Comparison of ENCODE assay signal across 12 cellular contexts in the genomic region with DNA sequence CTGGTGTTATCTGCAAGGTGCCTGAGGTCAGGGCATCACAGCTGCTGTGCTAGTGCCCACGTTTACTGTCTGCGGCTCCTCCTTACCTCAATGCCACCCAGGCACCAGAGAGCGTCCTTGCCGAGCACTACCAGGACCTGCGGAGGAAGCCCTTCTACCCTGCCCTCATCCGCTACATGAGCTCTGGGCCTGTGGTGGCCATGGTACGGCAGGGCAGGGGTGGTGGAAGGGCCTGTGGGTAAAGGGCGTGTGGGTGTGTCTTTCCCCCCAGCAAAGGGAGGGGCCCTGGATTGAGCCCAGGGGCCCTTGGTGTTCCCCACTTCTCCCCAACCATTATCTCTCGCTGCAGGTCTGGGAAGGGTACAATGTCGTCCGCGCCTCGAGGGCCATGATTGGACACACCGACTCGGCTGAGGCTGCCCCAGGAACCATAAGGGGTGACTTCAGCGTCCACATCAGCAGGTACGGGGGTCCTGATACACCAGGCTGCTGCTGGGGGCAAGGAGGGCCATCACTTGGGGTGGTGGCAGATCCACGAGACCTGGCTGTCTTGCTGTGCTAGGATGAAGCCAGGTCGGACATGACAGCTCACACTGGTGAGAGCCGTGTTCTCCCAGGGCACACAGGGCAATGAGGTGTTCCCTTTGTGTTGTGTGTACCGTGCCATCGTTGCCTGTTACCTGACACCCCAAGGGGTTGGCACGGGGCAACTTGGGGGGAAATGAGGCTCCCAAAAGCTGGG. TPM values are rescaled to one million over a fixed set of nuclear protein-coding genes. Genes with fewer than 3 reads are reported as not detected.
DNase-seq lines count a peak whose midpoint lies in the region; ATAC-seq and TF ChIP-seq lines count a peak whose summit lies in the region.
"Had no signal": no experiment of that assay in that cellular context is flagged by ENCODE, and none has a peak within 500 bp of the region (broad histone marks: within the 10 kb centered on the region; RNA-seq: fewer than 3 reads in every experiment).

No MANE protein-coding gene starts in this region.

- no TSS peak for BruUV-seq in MCF 10A (replicated peaks; lab: Mats Ljungman, UMichigan)
- no TSS peak for BruUV-seq in mammary epithelial cell (replicated peaks; lab: Mats Ljungman, UMichigan)

- H3K36me3 ChIP-seq in mammary epithelial cell (ENCODE audit: insufficient read depth, low read length) (no peaks in the 10 kb centered on the region), SK-N-MC (ENCODE audit: insufficient read depth, low read length) (peaks cover 25% of the 10 kb centered on the region), endodermal cell (ENCODE audit: control insufficient read depth, insufficient read depth, low read length) (no peaks in the 10 kb centered on the region)

- H3K4me3 Mint-ChIP-seq in MCF 10A (ENCODE audit: unreplicated experiment) (peak overlapping the region; percentile 80), endodermal cell (no peak overlapping the region)
- H3K4me3 Mint-ChIP-seq in stimulated activated memory B cell treated with anti-CD40 and anti-IgM and Interleukin-4, amounts not matched to agents 10 μg/mL and 1 μg/mL and 100 μg/mL, for 72 hours = peak overlapping the region; percentile 91

- H3K36me3 Mint-ChIP-seq in MCF 10A (ENCODE audit: insufficient read depth, unreplicated experiment) (peaks cover 15% of the 10 kb centered on the region), endodermal cell (ENCODE audit: low read depth) (peaks cover 3% of the 10 kb centered on the region)
- no peaks in the 10 kb centered on the region for H3K36me3 Mint-ChIP-seq in stimulated activated memory B cell treated with anti-CD40 and anti-IgM and Interleukin-4, amounts not matched to agents 10 μg/mL and 1 μg/mL and 100 μg/mL, for 72 hours

- in situ Hi-C loops in mammary epithelial cell (cut with MboI; ENCODE audit: low sequenced_read_pairs in 2 of 2) = no loop called here

- no peak for TF ChIP-seq CTCF in MCF 10A (IDR thresholded peaks at IDR 0.05; ENCODE audit: unreplicated experiment)
- TF ChIP-seq CTCF in mammary epithelial cell (conservative IDR thresholded peaks at IDR 0.05 in 1 of 2, IDR thresholded peaks at IDR 0.05 in 1 of 2; ENCODE audit: extremely low read depth in 1 of 2, insufficient read depth in 1 of 2, low read depth in 1 of 2, low read length in 2 of 2) = no peak
- TF ChIP-seq CTCF in endodermal cell (conservative IDR thresholded peaks at IDR 0.05) = no peak

- H3K9me3 Mint-ChIP-seq in MCF 10A (ENCODE audit: unreplicated experiment) = no peaks in the 10 kb centered on the region
- H3K9me3 Mint-ChIP-seq in endodermal cell = no peaks in the 10 kb centered on the region
- H3K9me3 Mint-ChIP-seq in stimulated activated memory B cell treated with anti-CD40 and anti-IgM and Interleukin-4, amounts not matched to agents 10 μg/mL and 1 μg/mL and 100 μg/mL, for 72 hours = no peaks in the 10 kb centered on the region

- H2AFZ ChIP-seq in mammary epithelial cell (ENCODE audit: low read depth, low read length) = no peak overlapping the region

- H3K27me3 Mint-ChIP-seq in MCF 10A (ENCODE audit: insufficient read depth, unreplicated experiment) = no peaks in the 10 kb centered on the region
- H3K27me3 Mint-ChIP-seq in endodermal cell (ENCODE audit: insufficient read depth) = no peaks in the 10 kb centered on the region
- no peaks in the 10 kb centered on the region for H3K27me3 Mint-ChIP-seq in stimulated activated memory B cell treated with anti-CD40 and anti-IgM and Interleukin-4, amounts not matched to agents 10 μg/mL and 1 μg/mL and 100 μg/mL, for 72 hours

- dilution Hi-C loops in mammary epithelial cell (cut with HindIII; ENCODE audit: low sequenced_read_pairs) = no loop called here

- no peak overlapping the region for H3K4me2 ChIP-seq in mammary epithelial cell (ENCODE audit: insufficient read depth, low read depth, low read length)

- H4K20me1 ChIP-seq in mammary epithelial cell (ENCODE audit: insufficient read depth, low read length) = no peaks in the 10 kb centered on the region

- H3K27me3 ChIP-seq in mammary epithelial cell (ENCODE audit: insufficient read depth, low read length) = no peaks in the 10 kb centered on the region
- no peaks in the 10 kb centered on the region for H3K27me3 ChIP-seq in endodermal cell (ENCODE audit: control insufficient read depth, insufficient read depth, low read length, poor library complexity, severe bottlenecking)

- WGBS in mammary epithelial cell (ENCODE audit: low coverage, missing lambda C conversion rate) = 86% methylated on average over 17 of the region's 23 CpGs
- WGBS in endodermal cell (ENCODE audit: insufficient coverage in 1 of 2, insufficient read length in 1 of 2), 2 experiments = 90% methylated on average over 18 to 23 of the region's 23 CpGs

- H3K27ac ChIP-seq in mammary epithelial cell (ENCODE audit: insufficient read depth, low read depth, low read length) (no peak overlapping the region), SK-N-MC (peak overlapping the region; percentile 74), endodermal cell (ENCODE audit: low read depth, low read length) (no peak overlapping the region)

- H3K9ac ChIP-seq in mammary epithelial cell (ENCODE audit: insufficient read depth, low read length) (no peak overlapping the region), SK-N-MC (ENCODE audit: insufficient read length) (no peak overlapping the region), endodermal cell (ENCODE audit: extremely low read depth, low read length, poor library complexity, severe bottlenecking) (no peak overlapping the region)

- no peak for ATAC-seq in stimulated activated memory B cell treated with anti-CD40 and anti-IgM and Interleukin-4, amounts not matched to agents 10 μg/mL and 1 μg/mL and 100 μg/mL, for 72 hours
- ATAC-seq: stimulated activated naive CD8-positive, alpha-beta T cell treated with anti-CD3 and anti-CD28 coated beads, Interleukin-15, Interleukin-2, amounts not matched to agents 100 U/mL and 50 U/mL, for 24 hours had no signal

- H3K4me3 ChIP-seq in mammary epithelial cell (replicated peaks in 1 of 3; ENCODE audit: insufficient read depth in 1 of 3, low read depth in 2 of 3, low read length in 3 of 3) = no peak overlapping the region
- no peak overlapping the region for H3K4me3 ChIP-seq in SK-N-MC
- no peak overlapping the region for H3K4me3 ChIP-seq in endodermal cell (ENCODE audit: low read length)

- intact Hi-C loops in MCF 10A (cut with micrococcal nuclease) (no loop called here), mammary epithelial cell (cut with micrococcal nuclease) (loop anchor here (2.0 to 5.0 kb wide), 2 partner anchors 17 to 283 kb away; a partner anchor contains a TSS)

- no peak for DNase-seq in MCF 10A (ENCODE audit: unreplicated experiment)
- no peak for DNase-seq in mammary epithelial cell
- DNase-seq in SK-N-MC (ENCODE audit: low read depth, low spot score) = no peak
- DNase-seq in endodermal cell = peak; percentile 44
- DNase-seq in OCI-M1 (lab: John Stamatoyannopoulos, UW) = no peak
- DNase-seq in NCI-H2171 (lab: John Stamatoyannopoulos, UW) = no peak
- no peak for DNase-seq in C1 segment of cervical spinal cord (lab: John Stamatoyannopoulos, UW)
- DNase-seq: activated CD8-positive, alpha-beta memory T cell treated with anti-CD3 and anti-CD28 coated beads, Interleukin-2, amount 50 U/mL, for 4 hours; amygdala; stimulated activated CD4-positive, alpha-beta T cell treated with anti-CD3 and anti-CD28 coated beads, Interleukin-4, amount 100 ng/mL, for 24 hours; stimulated activated naive CD8-positive, alpha-beta T cell treated with anti-CD3 and anti-CD28 coated beads, Interleukin-15, Interleukin-2, amounts not matched to agents 100 U/mL and 50 U/mL, for 24 hours had no signal

- H3K4me1 Mint-ChIP-seq in MCF 10A (ENCODE audit: insufficient read depth, unreplicated experiment) = peaks cover 7% of the 10 kb centered on the region
- H3K4me1 Mint-ChIP-seq in endodermal cell = peaks cover 12% of the 10 kb centered on the region
- H3K4me1 Mint-ChIP-seq in stimulated activated memory B cell treated with anti-CD40 and anti-IgM and Interleukin-4, amounts not matched to agents 10 μg/mL and 1 μg/mL and 100 μg/mL, for 72 hours = peaks cover 43% of the 10 kb centered on the region

- POLR2A ChIA-PET in MCF 10A (lab: Yijun Ruan, JAX) = interaction anchor here (1.6 to 3.4 kb wide), 2 partner anchors 25 to 127 kb away, joined by 9 to 20 read pairs; a partner anchor contains a TSS

- peaks cover 6% of the 10 kb centered on the region for H3K4me1 ChIP-seq in mammary epithelial cell (ENCODE audit: insufficient read depth, low read length)
- peaks cover 3% of the 10 kb centered on the region for H3K4me1 ChIP-seq in endodermal cell (ENCODE audit: control insufficient read depth, insufficient read depth, low read length)

- peaks cover 8% of the 10 kb centered on the region for H3K79me2 ChIP-seq in mammary epithelial cell (ENCODE audit: insufficient read depth, low read length)

- H3K9me3 ChIP-seq in mammary epithelial cell (replicated peaks; ENCODE audit: insufficient read depth, low read length) (no peaks in the 10 kb centered on the region), SK-N-MC (ENCODE audit: low read depth, low read length) (no peaks in the 10 kb centered on the region), endodermal cell (ENCODE audit: control insufficient read depth, low read length) (no peaks in the 10 kb centered on the region)

- CTCF ChIA-PET in MCF 10A (lab: Yijun Ruan, JAX) = interaction anchor here (0.6 to 0.8 kb wide), 2 partner anchors 27 to 178 kb away, joined by 3 read pairs; no protein-coding TSS in a partner anchor
- CTCF ChIA-PET in mammary epithelial cell (lab: Charles Lee; ENCODE audit: low non-redundant PET) = no interaction called here

- H3K27ac Mint-ChIP-seq in MCF 10A (ENCODE audit: low read depth, unreplicated experiment) (no peak overlapping the region), endodermal cell (peak overlapping the region; percentile 26)
- peak overlapping the region; percentile 96 for H3K27ac Mint-ChIP-seq in stimulated activated memory B cell treated with anti-CD40 and anti-IgM and Interleukin-4, amounts not matched to agents 10 μg/mL and 1 μg/mL and 100 μg/mL, for 72 hours

RNA-seq across cellular contexts. Expression of a gene that starts 2.2 kb away (rescaled TPM):
- total RNA-seq in MCF 10A (2022) = 29.0 and 37.2 TPM in 2 replicates
- 10 to 100 TPM; 19.2 to 26.6 TPM for total RNA-seq in mammary epithelial cell
- polyA plus RNA-seq in mammary epithelial cell = 14.5 TPM
- 10.2 TPM for polyA minus RNA-seq in mammary epithelial cell
- total RNA-seq in endodermal cell = 10 to 100 TPM; 31.8 to 43.5 TPM
- 24.9 TPM for polyA plus RNA-seq in endodermal cell (2013, experiment 1 of 2)
- 23.0 TPM for polyA plus RNA-seq in endodermal cell (2013, experiment 2 of 2)

RNA-seq across cellular contexts. Expression of a gene that starts 2.5 kb away (rescaled TPM):
- total RNA-seq in MCF 10A (2022) (71.9 and 76.8 TPM in 2 replicates), mammary epithelial cell (10 to 100 TPM; 64.7 to 74.4 TPM), endodermal cell (100 to 1,000 TPM; 274 to 350 TPM)
- 88.6 TPM for polyA plus RNA-seq in mammary epithelial cell
- polyA minus RNA-seq in mammary epithelial cell = 35.0 TPM
- 292 TPM for polyA plus RNA-seq in endodermal cell (2013, experiment 1 of 2)
- 276 TPM for polyA plus RNA-seq in endodermal cell (2013, experiment 2 of 2)

RNA-seq across cellular contexts. Expression of a gene that starts 17.7 kb away (rescaled TPM):
- total RNA-seq in MCF 10A (2022) = 18.3 and 23.9 TPM in 2 replicates
- 10 to 100 TPM; 31.3 to 44.5 TPM for total RNA-seq in mammary epithelial cell
- polyA plus RNA-seq in mammary epithelial cell = 73.2 TPM
- polyA minus RNA-seq in mammary epithelial cell = 77.1 TPM
- total RNA-seq in endodermal cell = 100 to 1,000 TPM; 104 to 115 TPM
- polyA plus RNA-seq in endodermal cell (2013, experiment 1 of 2) = 50.8 TPM
- 45.1 TPM for polyA plus RNA-seq in endodermal cell (2013, experiment 2 of 2)

RNA-seq across cellular contexts. Expression of a gene that starts 26.0 kb away (rescaled TPM):
- 37.5 and 40.6 TPM in 2 replicates for total RNA-seq in MCF 10A (2022)
- total RNA-seq in mammary epithelial cell = 10 to 100 TPM; 14.2 to 30.4 TPM
- 7.3 TPM for polyA plus RNA-seq in mammary epithelial cell
- 74.8 TPM for polyA minus RNA-seq in mammary epithelial cell
- 10 to 100 TPM; 62.7 to 68.9 TPM for total RNA-seq in endodermal cell
- 34.8 TPM for polyA plus RNA-seq in endodermal cell (2013, experiment 1 of 2)
- polyA plus RNA-seq in endodermal cell (2013, experiment 2 of 2) = 35.1 TPM

RNA-seq across cellular contexts. Expression of a gene that starts 29.1 kb away (rescaled TPM):
- total RNA-seq in MCF 10A (2022) = 105 and 121 TPM in 2 replicates
- total RNA-seq in mammary epithelial cell = 10 to 100 TPM; 49.8 to 83.9 TPM
- 155 TPM for polyA plus RNA-seq in mammary epithelial cell
- polyA minus RNA-seq in mammary epithelial cell = 129 TPM
- total RNA-seq in endodermal cell = 100 to 1,000 TPM; 137 to 138 TPM
- polyA plus RNA-seq in endodermal cell (2013, experiment 1 of 2) = 84.7 TPM
- polyA plus RNA-seq in endodermal cell (2013, experiment 2 of 2) = 79.2 TPM
